In the genomic region with DNA sequence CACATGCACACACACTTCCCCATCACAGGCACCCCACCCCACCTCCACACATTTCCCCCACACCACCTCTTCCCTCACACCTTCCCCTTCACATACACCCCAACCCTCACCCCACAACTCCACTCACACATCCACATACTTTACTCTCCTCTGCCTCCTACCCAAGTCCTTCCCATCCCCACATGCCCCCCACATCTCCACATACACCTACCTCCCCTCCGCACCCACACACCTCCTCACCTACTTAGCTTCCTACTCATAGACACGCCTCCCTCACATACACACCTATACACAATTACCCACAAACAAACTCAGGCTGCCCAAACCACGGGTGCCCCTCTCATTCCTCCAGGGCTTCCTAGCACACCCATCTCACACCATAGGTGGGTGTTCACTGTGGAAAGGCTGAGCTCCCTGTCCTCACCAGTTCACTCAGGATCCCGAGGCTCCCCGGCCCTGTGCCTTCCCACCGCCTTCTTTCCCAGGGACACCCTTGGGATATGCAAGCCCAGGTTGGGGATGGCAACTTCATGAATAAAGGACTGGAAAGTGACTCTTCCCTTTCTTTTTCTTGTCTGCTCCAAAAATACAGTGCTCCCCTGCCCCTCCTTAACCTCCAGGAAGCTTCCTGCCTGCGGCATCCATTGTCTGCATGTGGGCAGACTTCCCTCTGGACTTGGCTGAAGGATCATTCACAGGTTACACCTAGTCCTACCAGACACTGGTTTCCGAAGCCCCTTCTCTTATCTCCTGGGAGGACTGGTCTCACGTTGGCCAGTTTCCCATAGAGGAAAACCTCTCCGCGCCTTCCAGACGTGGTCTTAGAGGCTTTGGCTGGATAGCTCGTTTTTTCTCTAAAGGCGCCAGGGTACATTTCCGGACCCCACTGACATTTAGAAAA, we compare ENCODE assay signal across 1 cellular context.
TF ChIP-seq lines count a peak whose summit lies in the region.

No MANE protein-coding gene starts in this region.

TF ChIP-seq in endothelial cell of umbilical vein, 7 proteins besides CTCF, POLR2A, EP300 and RAD21 (continued from another document):
- TF ChIP-seq JUN (IDR thresholded peaks at IDR 0.05; ENCODE audit: borderline replicate concordance, insufficient read depth, insufficient read length, low read depth): no peak
TF ChIP-seq in endothelial cell of umbilical vein: peak in this region for 0.
